In genomic region chrY:18608205-18608604, GRCh38 we compare ENCODE assay signal across 7 cellular contexts.
DNase-seq lines count a peak whose midpoint lies in the region; ATAC-seq, FAIRE-seq and TF ChIP-seq lines count a peak whose summit lies in the region.
"Not testable (repeated sequence)": the region's sequence is repeated elsewhere in the genome, so short reads cannot be mapped to it uniquely, and the experiment has no call there.

No MANE protein-coding gene starts in this region.

- FAIRE-seq in G401.6 (lab: Jason Lieb, UNC) (peak; percentile 93), GM18507 (lab: Jason Lieb, UNC) (peak; percentile 80), H1 (lab: Jason Lieb, UNC) (peak; percentile 92), islet of Langerhans (lab: Jason Lieb, UNC) (peak; percentile 73), HepG2 (lab: Jason Lieb, UNC) (peak; percentile 75)

- H3K27ac Mint-ChIP-seq in GM23338 = not testable (repeated sequence)

- not testable (repeated sequence) for H3K36me3 ChIP-seq in GM23338 (ENCODE audit: insufficient read depth); RWPE2 (ENCODE audit: low read depth); H1 (ENCODE audit: control insufficient read depth in 2 of 4, insufficient read depth in 4 of 4, low read length in 3 of 4); HepG2 (replicated peaks in 1 of 2; ENCODE audit: control insufficient read depth in 1 of 2, insufficient read depth in 2 of 2, low read length in 2 of 2)

- in situ Hi-C loops in HepG2 (cut with HindIII; ENCODE audit: extremely low pct_ligation_motif_present, low pct_unique_long_range_greater_than_20kb) = not testable (repeated sequence)

- not testable (repeated sequence) for H3K9me3 ChIP-seq in RWPE2 (ENCODE audit: severe bottlenecking); H1 (ENCODE audit: insufficient read depth in 2 of 2, low read depth in 1 of 2, low read length in 1 of 2); HepG2 (ENCODE audit: low read length)

- not testable (repeated sequence) for H3K27me3 Mint-ChIP-seq in GM23338 (ENCODE audit: insufficient read depth, low read depth, poor library complexity)

- not testable (repeated sequence) for H3K4me3 Mint-ChIP-seq in GM23338

- H2BK5ac ChIP-seq in H1 (ENCODE audit: low read depth, low read length) = not testable (repeated sequence)

- H4K91ac ChIP-seq in H1 (replicated peaks; ENCODE audit: insufficient read length, low read length) = not testable (repeated sequence)

- WGBS in H1 (ENCODE audit: extremely low coverage in 1 of 2, insufficient coverage in 1 of 2, insufficient read length in 1 of 2, insufficient replicate concordance in 2 of 2, low coverage in 1 of 2, low lambda C conversion rate in 2 of 2, missing lambda C conversion rate in 1 of 2), 2 experiments = no CpG with 5 or more reads among the region's 4 CpGs
- WGBS in HepG2 (ENCODE audit: low lambda C conversion rate) = no CpG with 5 or more reads among the region's 4 CpGs

- ATAC-seq in GM23338 (peak; percentile 68), RWPE2 (ENCODE audit: low read depth) (peak; percentile 73; the same call in 2 of the 3 replicates)
- ATAC-seq in HepG2 = not testable (repeated sequence)

- H3K79me1 ChIP-seq in H1 (ENCODE audit: low read depth, low read length) = not testable (repeated sequence)

- H3K79me2 ChIP-seq in GM23338 (replicated peaks; ENCODE audit: insufficient read depth); H1 (ENCODE audit: control insufficient read depth in 1 of 2, insufficient read depth in 2 of 2, low read length in 2 of 2); HepG2 (ENCODE audit: insufficient read depth, low read length): not testable (repeated sequence)

- not testable (repeated sequence) for H3K4me1 ChIP-seq in GM23338 (ENCODE audit: insufficient read depth); RWPE2 (ENCODE audit: insufficient read depth, poor library complexity, severe bottlenecking); H1 (replicated peaks in 1 of 4; ENCODE audit: control insufficient read depth in 3 of 4, insufficient read depth in 4 of 4, low read length in 3 of 4); HepG2 (ENCODE audit: insufficient read depth, low read length)

- H3K4me2 ChIP-seq in GM23338; H1 (ENCODE audit: insufficient read depth in 1 of 2, low read depth in 2 of 2, low read length in 2 of 2); HepG2 (ENCODE audit: low read depth, low read length): not testable (repeated sequence)

- DNase-seq in GM18507 (ENCODE audit: extremely low spot score, insufficient read length, low read depth); GM23338 (ENCODE audit: low spot score); RWPE2 (ENCODE audit: low spot score); H1 (ENCODE audit: low read depth in 1 of 2, low spot score in 2 of 2); HepG2 (ENCODE audit: low spot score): not testable (repeated sequence)

- H4K20me1 ChIP-seq in GM23338 (replicated peaks; ENCODE audit: insufficient read depth); H1 (replicated peaks in 1 of 2; ENCODE audit: control insufficient read depth in 1 of 2, insufficient read depth in 2 of 2, low read length in 2 of 2); HepG2 (ENCODE audit: insufficient read depth, low read length): not testable (repeated sequence)

- not testable (repeated sequence) for H3K27me3 ChIP-seq in GM23338 (ENCODE audit: insufficient read depth); RWPE2 (ENCODE audit: insufficient read depth, poor library complexity, severe bottlenecking); H1 (replicated peaks in 1 of 4; ENCODE audit: control insufficient read depth in 3 of 4, extremely low read depth in 1 of 4, insufficient read depth in 3 of 4, low read length in 3 of 4); HepG2 (ENCODE audit: control insufficient read depth in 1 of 2, insufficient read depth in 2 of 2, low read length in 2 of 2)

- not testable (repeated sequence) for BruUV-seq in HepG2 (replicated peaks; lab: Mats Ljungman, UMichigan)

- not testable (repeated sequence) for H3K18ac ChIP-seq in H1 (ENCODE audit: extremely low read depth, low read length)

- CTCF ChIA-PET in H1 (lab: Charles Lee; ENCODE audit: partially characterized antibody); HepG2 (lab: Yijun Ruan, JAX; ENCODE audit: low intra/inter-chr PET ratio, low total read pairs): not testable (repeated sequence)

- not testable (repeated sequence) for H2BK15ac ChIP-seq in H1 (ENCODE audit: low read length)

- H3K9me3 Mint-ChIP-seq in GM23338 = not testable (repeated sequence)

- not testable (repeated sequence) for TF ChIP-seq POLR2A in H1 (IDR thresholded peaks at IDR 0.05; ENCODE audit: control extremely low read depth in 1 of 2, low read depth in 2 of 2, low read length in 2 of 2); HepG2 (IDR thresholded peaks at IDR 0.05; ENCODE audit: insufficient read depth in 1 of 2, low read depth in 2 of 2, low read length in 2 of 2)

- not testable (repeated sequence) for H2AFZ ChIP-seq in GM23338; H1 (ENCODE audit: low read length); HepG2 (ENCODE audit: low read length)

- H3K23me2 ChIP-seq in H1 (ENCODE audit: low read depth, low read length) = not testable (repeated sequence)

- H3K27ac ChIP-seq in GM23338 (ENCODE audit: low read depth); RWPE2 (ENCODE audit: poor library complexity, severe bottlenecking); H1 (ENCODE audit: low read depth, low read length); HepG2 (ENCODE audit: extremely low read length, insufficient read depth, low read length): not testable (repeated sequence)

- H3K9me2 ChIP-seq in GM23338 (ENCODE audit: insufficient read depth) = not testable (repeated sequence)

- H3K14ac ChIP-seq in H1 (ENCODE audit: insufficient read length) = not testable (repeated sequence)

- not testable (repeated sequence) for TF ChIP-seq CTCF in GM23338 (conservative IDR thresholded peaks at IDR 0.05; ENCODE audit: low read depth in 2 of 2); RWPE2 (IDR thresholded peaks at IDR 0.05; ENCODE audit: poor library complexity, severe bottlenecking); H1 (IDR thresholded peaks at IDR 0.05; ENCODE audit: control extremely low read depth in 1 of 3, insufficient read depth in 1 of 3, low read depth in 1 of 3, low read length in 3 of 3); HepG2 (CRISPR knock-in tag; IDR thresholded peaks at IDR 0.05)

- H3K9ac ChIP-seq in H1 (replicated peaks in 1 of 4; ENCODE audit: extremely low read depth in 1 of 4, low read depth in 3 of 4, low read length in 3 of 4); HepG2 (ENCODE audit: insufficient read depth, low read depth, low read length): not testable (repeated sequence)

- not testable (repeated sequence) for H3K36me3 Mint-ChIP-seq in GM23338 (ENCODE audit: low read depth)

- not testable (repeated sequence) for H3K56ac ChIP-seq in H1 (replicated peaks; ENCODE audit: insufficient read length, low read depth, low read length)

- H3F3A ChIP-seq in GM23338 (replicated peaks; ENCODE audit: low read depth) = not testable (repeated sequence)

- POLR2A ChIA-PET in H1 (lab: Charles Lee; ENCODE audit: partially characterized antibody); HepG2 (lab: Yijun Ruan, JAX): not testable (repeated sequence)

- intact Hi-C loops in HepG2 (cut with micrococcal nuclease; ENCODE audit: unreplicated experiment) = not testable (repeated sequence)

- H2BK20ac ChIP-seq in H1 (ENCODE audit: low read length) = not testable (repeated sequence)

- not testable (repeated sequence) for TF ChIP-seq EP300 in H1 (IDR thresholded peaks at IDR 0.05; ENCODE audit: borderline replicate concordance in 1 of 2, low read depth in 2 of 2, low read length in 2 of 2); HepG2 (IDR thresholded peaks at IDR 0.05; ENCODE audit: low read depth in 2 of 2, low read length in 2 of 2); HepG2 (CRISPR knock-in tag; IDR thresholded peaks at IDR 0.05; ENCODE audit: borderline replicate concordance)

- not testable (repeated sequence) for H3K4me3 ChIP-seq in GM23338; RWPE2 (ENCODE audit: severe bottlenecking); H1 (ENCODE audit: extremely low read depth in 1 of 4, insufficient read depth in 2 of 4, low read depth in 3 of 4, low read length in 4 of 4); HepG2 (replicated peaks in 1 of 3; ENCODE audit: insufficient read depth in 1 of 3, low read depth in 2 of 3, low read length in 3 of 3)

- H2AK5ac ChIP-seq in H1 (ENCODE audit: low read depth, low read length) = not testable (repeated sequence)

- TF ChIP-seq RAD21 in H1 (IDR thresholded peaks at IDR 0.05 in 1 of 2, conservative IDR thresholded peaks at IDR 0.05 in 1 of 2; ENCODE audit: low read depth in 2 of 2, low read length in 2 of 2); HepG2 (CRISPR knock-in tag; IDR thresholded peaks at IDR 0.05): not testable (repeated sequence)

- not testable (repeated sequence) for H3K23ac ChIP-seq in H1 (ENCODE audit: insufficient read length)

- H4K5ac ChIP-seq in H1 (ENCODE audit: insufficient read length, low read depth, low read length) = not testable (repeated sequence)

- not testable (repeated sequence) for H2BK120ac ChIP-seq in H1 (replicated peaks; ENCODE audit: low read depth, low read length)

- H2BK12ac ChIP-seq in H1 (ENCODE audit: low read depth, low read length) = not testable (repeated sequence)

- H3K4me1 Mint-ChIP-seq in GM23338 = not testable (repeated sequence)

- not testable (repeated sequence) for H4K8ac ChIP-seq in H1 (ENCODE audit: extremely low read depth, insufficient read depth, low read length)

- not testable (repeated sequence) for H3K4ac ChIP-seq in H1 (replicated peaks; ENCODE audit: insufficient read length, low read depth, low read length)
